8 cellular contexts compared by ENCODE assay signal in genomic region chr12:82357845-82358199, GRCh38. TPM values are rescaled to one million over a fixed set of nuclear protein-coding genes. Genes with fewer than 3 reads are reported as not detected.
DNase-seq lines count a peak whose midpoint lies in the region; ATAC-seq and TF ChIP-seq lines count a peak whose summit lies in the region.

No MANE protein-coding gene starts in this region.

- no peaks in the 10 kb centered on the region for H3K9me3 ChIP-seq in body of pancreas

- no peaks in the 10 kb centered on the region for H3K27me3 Mint-ChIP-seq in mesothelial cell of epicardium (ENCODE audit: low read depth)

- WGBS in body of pancreas, 2 donors: 0% methylated on average over 10 of the region's 10 CpGs

- H3K4me3 Mint-ChIP-seq in mesothelial cell of epicardium: peak overlapping the region; percentile 99

- in situ Hi-C loops in G401 (cut with HindIII; ENCODE audit: low sequenced_read_pairs): no loop called here

- peaks cover 0 to 9% of the 10 kb centered on the region in 2 donors for H3K36me3 ChIP-seq in body of pancreas (replicated peaks in 1 of 2; ENCODE audit: insufficient read depth in 1 of 2, low read depth in 2 of 2)

- peaks cover 33% of the 10 kb centered on the region for H3K4me1 ChIP-seq in body of pancreas

- no peak for ATAC-seq in body of pancreas
- no peak for ATAC-seq in HG02870 (IDR thresholded peaks at IDR 0.05; ENCODE audit: unreplicated experiment)
- no peak for ATAC-seq in HG03571 (IDR thresholded peaks at IDR 0.05; ENCODE audit: unreplicated experiment)

- no peak for TF ChIP-seq POLR2A in body of pancreas (IDR thresholded peaks at IDR 0.05)

- H3K9me3 Mint-ChIP-seq in mesothelial cell of epicardium: peaks cover 3% of the 10 kb centered on the region

- H3K27ac ChIP-seq in HL-60 (replicated peaks): peak overlapping the region; percentile 99
- H3K27ac ChIP-seq in body of pancreas: peak overlapping the region; percentile 94 to 99 (median 97)

- DNase-seq in A172 (ENCODE audit: low spot score): peak; percentile 1
- DNase-seq in HL-60 (ENCODE audit: low read depth in 1 of 2, low spot score in 1 of 2): no peak
- no peak for DNase-seq in body of pancreas
- no peak for DNase-seq in mesothelial cell of epicardium (ENCODE audit: low spot score in 2 of 2, unreplicated experiment in 2 of 2)
- no peak for DNase-seq in G401 (ENCODE audit: low spot score)
- DNase-seq in cerebellar cortex (ENCODE audit: low spot score): no peak

- peaks cover 34% of the 10 kb centered on the region for H3K4me1 Mint-ChIP-seq in mesothelial cell of epicardium

- intact Hi-C loops in body of pancreas (cut with DNase I): no loop called here

- TF ChIP-seq CTCF in HL-60 (IDR thresholded peaks at IDR 0.05; ENCODE audit: insufficient read depth, low read length) (no peak), body of pancreas (IDR thresholded peaks at IDR 0.05) (no peak), mesothelial cell of epicardium (IDR thresholded peaks at IDR 0.05; ENCODE audit: unreplicated experiment) (no peak)

- peak overlapping the region; percentile 100 for H3K27ac Mint-ChIP-seq in mesothelial cell of epicardium

- H3K27me3 ChIP-seq in HL-60 (ENCODE audit: insufficient read depth, poor library complexity, severe bottlenecking) (no peaks in the 10 kb centered on the region), body of pancreas (no peaks in the 10 kb centered on the region)

- H3K36me3 Mint-ChIP-seq in mesothelial cell of epicardium: peaks cover 22% of the 10 kb centered on the region

- H3K4me3 ChIP-seq in HL-60 (replicated peaks; ENCODE audit: insufficient read depth, low read length) (peak overlapping the region; percentile 96), body of pancreas (peak overlapping the region; percentile 53 to 94)

RNA-seq across cellular contexts. Expression of gene CCDC59, which starts 0.4 kb away (rescaled TPM):
- 82.9 and 139 TPM in 2 replicates for total RNA-seq in A172 (2014; rRNA removed; shearing (Covaris generic))
- 10 to 100 TPM; 14.2 to 30.4 TPM for total RNA-seq in body of pancreas
- 43.7 to 48.9 TPM (median 47.9 TPM) in 3 replicates for total RNA-seq in mesothelial cell of epicardium
- total RNA-seq in G401 (2014; rRNA removed; shearing (Covaris generic)): 69.2 and 74.5 TPM in 2 replicates

RNA-seq across cellular contexts. Expression of gene METTL25, which starts 0.5 kb away (rescaled TPM):
- 2.7 and 2.9 TPM in 2 replicates for total RNA-seq in A172 (2014; rRNA removed; shearing (Covaris generic))
- total RNA-seq in body of pancreas: 1 to 10 TPM; 2.6 to 9.6 TPM
- 10.4 to 11.9 TPM (median 10.5 TPM) in 3 replicates for total RNA-seq in mesothelial cell of epicardium
- 9.5 and 10.5 TPM in 2 replicates for total RNA-seq in G401 (2014; rRNA removed; shearing (Covaris generic))
